ENCODE assay signal across 21 cellular contexts in the genomic region with DNA sequence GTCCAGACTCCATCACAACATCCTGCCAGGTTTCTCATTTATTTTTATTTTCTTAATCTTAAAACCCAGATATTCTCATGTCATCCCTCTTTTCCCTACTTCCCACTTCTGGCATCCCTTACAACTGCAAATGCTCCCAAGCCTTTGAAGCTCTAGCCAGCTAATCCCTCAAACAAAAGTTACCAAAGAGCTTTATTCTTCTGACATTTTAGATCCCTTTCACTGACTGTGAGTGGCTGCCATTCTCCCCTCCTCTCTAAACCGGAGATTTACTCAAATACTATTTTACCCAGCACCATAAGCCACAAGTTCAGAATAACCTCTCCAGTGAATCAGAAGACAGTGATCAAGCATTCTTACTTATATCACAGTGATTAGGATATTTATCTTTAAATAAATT.
DNase-seq lines count a peak whose midpoint lies in the region; ATAC-seq and TF ChIP-seq lines count a peak whose summit lies in the region.
"Had no signal": no experiment of that assay in that cellular context is flagged by ENCODE, and none has a peak within 500 bp of the region (broad histone marks: within the 10 kb centered on the region; RNA-seq: fewer than 3 reads in every experiment).

No MANE protein-coding gene starts in this region.

- no peaks in the 10 kb centered on the region for H3K79me2 ChIP-seq in OCI-LY3 (ENCODE audit: low read length)

- peak overlapping the region; percentile 42 for H3K4me3 Mint-ChIP-seq in neural crest cell
- no peak overlapping the region for H3K4me3 Mint-ChIP-seq in activated CD4-positive, alpha-beta T cell treated with anti-CD3 and anti-CD28 coated beads, Interleukin-2, amount 10 ng/mL, durations not matched to agents 7 days and 5 days
- H3K4me3 Mint-ChIP-seq: activated naive CD4-positive, alpha-beta T cell treated with anti-CD3 and anti-CD28 coated beads, Interleukin-2, amount 10 ng/mL, durations not matched to agents 7 days and 5 days; CD4-positive, alpha-beta T cell; T-helper 17 cell had no signal

- no peak for ATAC-seq in gastroesophageal sphincter
- ATAC-seq: mucosa of descending colon, T-helper 17 cell had no signal

- no peaks in the 10 kb centered on the region for H4K20me1 ChIP-seq in OCI-LY3 (ENCODE audit: insufficient read depth, low read length)

- H3K36me3 ChIP-seq in OCI-LY3 (replicated peaks; ENCODE audit: low read depth, low read length) (no peaks in the 10 kb centered on the region), gastroesophageal sphincter (no peaks in the 10 kb centered on the region), vagina (no peaks in the 10 kb centered on the region)
- H3K36me3 ChIP-seq: prostate gland had no signal

- H3K4me1 ChIP-seq in OCI-LY3 (ENCODE audit: low read length): no peaks in the 10 kb centered on the region
- H3K4me1 ChIP-seq in gastroesophageal sphincter: peaks cover 0 to 20% (median 4%) of the 10 kb centered on the region in 3 donors
- peaks cover 12% of the 10 kb centered on the region for H3K4me1 ChIP-seq in vagina
- H3K4me1 ChIP-seq: prostate gland had no signal

- 20 to 33% methylated on average over 1 of the region's 1 CpG for WGBS in gastroesophageal sphincter (ENCODE audit: low coverage in 1 of 2), 2 donors

- TF ChIP-seq CTCF in OCI-LY3 (IDR thresholded peaks at IDR 0.05; ENCODE audit: low read depth, low read length) (no peak), gastroesophageal sphincter (IDR thresholded peaks at IDR 0.05) (no peak), neural crest cell (conservative IDR thresholded peaks at IDR 0.05) (no peak), vagina (IDR thresholded peaks at IDR 0.05) (no peak)

- TF ChIP-seq POLR2A in gastroesophageal sphincter (IDR thresholded peaks at IDR 0.05) (no peak), vagina (IDR thresholded peaks at IDR 0.05) (no peak)

- H3K36me3 Mint-ChIP-seq in neural crest cell (ENCODE audit: low read depth): no peaks in the 10 kb centered on the region
- no peaks in the 10 kb centered on the region for H3K36me3 Mint-ChIP-seq in activated CD4-positive, alpha-beta T cell treated with anti-CD3 and anti-CD28 coated beads, Interleukin-2, amount 10 ng/mL, durations not matched to agents 7 days and 5 days (ENCODE audit: low read depth)
- H3K36me3 Mint-ChIP-seq: activated naive CD4-positive, alpha-beta T cell treated with anti-CD3 and anti-CD28 coated beads, Interleukin-2, amount 10 ng/mL, durations not matched to agents 7 days and 5 days had no signal

- H3K9me3 ChIP-seq in OCI-LY3 (ENCODE audit: insufficient read depth, low read length) (no peaks in the 10 kb centered on the region), gastroesophageal sphincter (no peaks in the 10 kb centered on the region), vagina (no peaks in the 10 kb centered on the region)
- H3K9me3 ChIP-seq: mucosa of descending colon, prostate gland, SK-N-SH had no signal

- no peak overlapping the region for H3K9ac ChIP-seq in OCI-LY3 (ENCODE audit: low read length)
- H3K9ac ChIP-seq: SK-N-SH had no signal

- H3K4me1 Mint-ChIP-seq in neural crest cell: peaks cover 24% of the 10 kb centered on the region
- H3K4me1 Mint-ChIP-seq in activated CD4-positive, alpha-beta T cell treated with anti-CD3 and anti-CD28 coated beads, Interleukin-2, amount 10 ng/mL, durations not matched to agents 7 days and 5 days: no peaks in the 10 kb centered on the region
- H3K4me1 Mint-ChIP-seq: activated naive CD4-positive, alpha-beta T cell treated with anti-CD3 and anti-CD28 coated beads, Interleukin-2, amount 10 ng/mL, durations not matched to agents 7 days and 5 days; T-helper 17 cell had no signal

- peak overlapping the region; percentile 44 for H3K27ac Mint-ChIP-seq in neural crest cell (ENCODE audit: unreplicated experiment)
- H3K27ac Mint-ChIP-seq in activated CD4-positive, alpha-beta T cell treated with anti-CD3 and anti-CD28 coated beads, Interleukin-2, amount 10 ng/mL, durations not matched to agents 7 days and 5 days: no peak overlapping the region
- H3K27ac Mint-ChIP-seq: activated naive CD4-positive, alpha-beta T cell treated with anti-CD3 and anti-CD28 coated beads, Interleukin-2, amount 10 ng/mL, durations not matched to agents 7 days and 5 days; CD4-positive, alpha-beta T cell; T-helper 17 cell had no signal

- H3K27ac ChIP-seq in OCI-LY3 (ENCODE audit: low read length) (no peak overlapping the region), gastroesophageal sphincter (peak overlapping the region in 3 of 4 donors; percentile 34 to 65 (median 52)), vagina (peak overlapping the region; percentile 49)
- H3K27ac ChIP-seq: prostate gland had no signal

- POLR2A ChIA-PET in activated CD4-positive, alpha-beta T cell treated with anti-CD3 and anti-CD28 coated beads, Interleukin-2, amount 10 ng/mL, durations not matched to agents 7 days and 5 days (lab: Charles Lee): no interaction called here

- CTCF ChIA-PET in activated CD4-positive, alpha-beta T cell treated with anti-CD3 and anti-CD28 coated beads, Interleukin-2, amount 10 ng/mL, durations not matched to agents 7 days and 5 days (lab: Charles Lee): no interaction called here

- peak overlapping the region; percentile 65; the same call in 1 of the 2 replicates for H2AFZ ChIP-seq in OCI-LY3 (ENCODE audit: low read depth, low read length)

- no peaks in the 10 kb centered on the region for H3K27me3 ChIP-seq in OCI-LY3 (ENCODE audit: low read depth, low read length)
- H3K27me3 ChIP-seq in gastroesophageal sphincter: no peaks in the 10 kb centered on the region
- H3K27me3 ChIP-seq in vagina: no peaks in the 10 kb centered on the region

- no peak for TF ChIP-seq EP300 in gastroesophageal sphincter (IDR thresholded peaks at IDR 0.05)

- no peaks in the 10 kb centered on the region for H3K27me3 Mint-ChIP-seq in neural crest cell (ENCODE audit: low read depth)
- H3K27me3 Mint-ChIP-seq in activated CD4-positive, alpha-beta T cell treated with anti-CD3 and anti-CD28 coated beads, Interleukin-2, amount 10 ng/mL, durations not matched to agents 7 days and 5 days: no peaks in the 10 kb centered on the region
- H3K27me3 Mint-ChIP-seq: activated naive CD4-positive, alpha-beta T cell treated with anti-CD3 and anti-CD28 coated beads, Interleukin-2, amount 10 ng/mL, durations not matched to agents 7 days and 5 days; CD4-positive, alpha-beta T cell; T-helper 17 cell had no signal

- H3K9me3 Mint-ChIP-seq in neural crest cell: peaks cover 3% of the 10 kb centered on the region
- no peaks in the 10 kb centered on the region for H3K9me3 Mint-ChIP-seq in activated CD4-positive, alpha-beta T cell treated with anti-CD3 and anti-CD28 coated beads, Interleukin-2, amount 10 ng/mL, durations not matched to agents 7 days and 5 days

- H3K4me2 ChIP-seq in OCI-LY3 (ENCODE audit: low read length): no peak overlapping the region

- DNase-seq in neural crest cell (ENCODE audit: low read depth, low spot score) (no peak), vagina (ENCODE audit: extremely low spot score in 2 of 2) (no peak), COLO829 (ENCODE audit: low spot score) (no peak)
- no peak for DNase-seq in stimulated activated CD4-positive, alpha-beta T cell treated with anti-CD3 and anti-CD28 coated beads, Interleukin-4, amount 100 ng/mL, for 1 hour
- no peak for DNase-seq in activated CD4-positive, alpha-beta T cell treated with anti-CD3 and anti-CD28 coated beads, Interleukin-2, amount 10 ng/mL, durations not matched to agents 7 days and 5 days
- DNase-seq: activated CD4-positive, alpha-beta T cell treated with anti-CD3 and anti-CD28 coated beads for 48 hours; activated naive CD4-positive, alpha-beta T cell treated with anti-CD3 and anti-CD28 coated beads, Interleukin-2, amount 10 ng/mL, durations not matched to agents 7 days and 5 days; activated T-cell treated with anti-CD3 and anti-CD28 coated beads, Interleukin-2, amount 50 U/mL, for 48 hours; CD4-positive, alpha-beta T cell; EL; islet precursor cell; mucosa of descending colon; NCI-H1092 treated with DMSO at 0.1 percent for 48 hours; NCI-H1930; NCI-H69; SK-N-SH; substantia nigra; T-helper 17 cell had no signal

- no peak overlapping the region for H3K4me3 ChIP-seq in OCI-LY3 (ENCODE audit: low read length)
- H3K4me3 ChIP-seq in gastroesophageal sphincter: no peak overlapping the region
- H3K4me3 ChIP-seq in vagina: no peak overlapping the region
- H3K4me3 ChIP-seq: mucosa of descending colon, prostate gland had no signal

- intact Hi-C loops in vagina (cut with DNase I): no loop called here
